ENCODE assay signal across 2 cellular contexts in genomic region chr4:6608758-6609414, GRCh38.
TF ChIP-seq lines count a peak whose summit lies in the region.

No MANE protein-coding gene starts in this region.

TF ChIP-seq in HCT116, 20 proteins besides CTCF, POLR2A, EP300 and RAD21 (continued from another document):
- TF ChIP-seq ZBTB33 (IDR thresholded peaks at IDR 0.05; ENCODE audit: extremely low read depth, insufficient replicate concordance, low read length) = no peak
- no peak for TF ChIP-seq ZNF274 (IDR thresholded peaks at IDR 0.05; ENCODE audit: low read depth, low read length)
- TF ChIP-seq ATF3 (IDR thresholded peaks at IDR 0.05) = no peak
- no peak for TF ChIP-seq ELF1 (IDR thresholded peaks at IDR 0.05; ENCODE audit: borderline replicate concordance, low read depth)
- TF ChIP-seq SP1 (IDR thresholded peaks at IDR 0.05; ENCODE audit: low read depth) = no peak
- TF ChIP-seq EGR1 (IDR thresholded peaks at IDR 0.05; ENCODE audit: low read depth) = no peak
- no peak for TF ChIP-seq REST (IDR thresholded peaks at IDR 0.05; ENCODE audit: low read depth)
- no peak for TF ChIP-seq SRF (IDR thresholded peaks at IDR 0.05; ENCODE audit: low read depth)
- TF ChIP-seq SIN3A (IDR thresholded peaks at IDR 0.05; ENCODE audit: low read depth) = no peak
- TF ChIP-seq YY1 (IDR thresholded peaks at IDR 0.05; ENCODE audit: extremely low read depth, insufficient replicate concordance, low read depth, low read length) = no peak
- TF ChIP-seq CBX3 (IDR thresholded peaks at IDR 0.05; ENCODE audit: low read depth) = no peak
- no peak for TF ChIP-seq EZH2 (IDR thresholded peaks at IDR 0.05)
- no peak for TF ChIP-seq FOSL1 (IDR thresholded peaks at IDR 0.05; ENCODE audit: low read depth)
- no peak for TF ChIP-seq JUND (IDR thresholded peaks at IDR 0.05)
- TF ChIP-seq EZH2phosphoT487 (IDR thresholded peaks at IDR 0.05; ENCODE audit: borderline replicate concordance) = no peak
- no peak for TF ChIP-seq TCF7L2 (IDR thresholded peaks at IDR 0.05; ENCODE audit: borderline replicate concordance, extremely low read depth, insufficient read depth, insufficient read length)
- no peak for TF ChIP-seq MAX (IDR thresholded peaks at IDR 0.05)

TF ChIP-seq in WTC11, 78 proteins besides CTCF, POLR2A, EP300 and RAD21 (continued from another document):
- TF ChIP-seq PRDM15 (CRISPR knock-in tag; IDR thresholded peaks at IDR 0.05) (peak; percentile 63), ZMAT4 (CRISPR knock-in tag; IDR thresholded peaks at IDR 0.05) (no peak), USF2 (CRISPR knock-in tag; IDR thresholded peaks at IDR 0.05) (peak; percentile 32; the same call in 1 of the 2 replicates), GRHL2 (CRISPR knock-in tag; IDR thresholded peaks at IDR 0.05; ENCODE audit: insufficient replicate concordance, severe bottlenecking) (no peak)
